10 cellular contexts compared by ENCODE assay signal in the genomic region with DNA sequence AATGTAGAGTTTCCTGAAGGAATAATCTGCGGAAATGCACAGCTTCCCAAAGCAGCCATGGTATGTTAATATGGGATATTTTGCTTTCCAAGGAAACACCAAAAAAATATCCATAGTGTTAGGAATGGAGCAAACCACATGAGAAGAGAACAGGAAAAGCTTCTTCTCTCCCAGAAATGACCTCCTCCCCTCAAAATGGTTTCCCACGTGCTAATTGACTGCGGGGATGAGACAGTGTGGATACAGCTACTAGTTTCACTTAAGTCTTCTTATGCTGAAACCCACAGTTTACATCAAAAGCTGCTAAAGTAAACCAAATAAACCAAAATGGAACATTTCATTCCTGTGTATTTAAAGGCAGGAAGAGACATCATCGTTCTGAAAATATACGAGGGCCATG.
DNase-seq lines count a peak whose midpoint lies in the region; ATAC-seq and TF ChIP-seq lines count a peak whose summit lies in the region.
"Had no signal": no experiment of that assay in that cellular context is flagged by ENCODE, and none has a peak within 500 bp of the region (broad histone marks: within the 10 kb centered on the region; RNA-seq: fewer than 3 reads in every experiment).

No MANE protein-coding gene starts in this region.

- H4K91ac ChIP-seq in IMR-90 (ENCODE audit: insufficient read depth, low read depth, low read length) (no peak overlapping the region), mesenchymal stem cell (ENCODE audit: low read length) (no peak overlapping the region), H9 (ENCODE audit: insufficient read length, low read depth, low read length) (no peak overlapping the region)

- H3K9me3 Mint-ChIP-seq in H9 (no peaks in the 10 kb centered on the region), GM23338 (no peaks in the 10 kb centered on the region; the same call in 2 of the 3 replicates)

- no peak overlapping the region for H2AK9ac ChIP-seq in IMR-90 (replicated peaks; ENCODE audit: low read depth, low read length, poor library complexity)

- peaks cover 16% of the 10 kb centered on the region; the same call in 1 of the 2 replicates for H4K20me1 ChIP-seq in IMR-90 (ENCODE audit: insufficient read depth, low read length)
- no peaks in the 10 kb centered on the region for H4K20me1 ChIP-seq in H9 (ENCODE audit: control insufficient read depth, insufficient read depth, insufficient read length)
- H4K20me1 ChIP-seq in GM23338 (replicated peaks; ENCODE audit: insufficient read depth) = peaks cover 11% of the 10 kb centered on the region; the same call in 1 of the 2 replicates

- TF ChIP-seq CTCF in AG04450 (IDR thresholded peaks at IDR 0.05; ENCODE audit: low read depth, low read length) (no peak), IMR-90 (conservative IDR thresholded peaks at IDR 0.05; ENCODE audit: low read depth, low read length) (no peak), H9 (conservative IDR thresholded peaks at IDR 0.05) (no peak), GM23338 (conservative IDR thresholded peaks at IDR 0.05; ENCODE audit: low read depth in 2 of 2) (no peak)

- no peak overlapping the region for H3K4me3 Mint-ChIP-seq in H9
- H3K4me3 Mint-ChIP-seq in GM23338 = no peak overlapping the region

- H3K4me3 ChIP-seq in AG04450 (ENCODE audit: low read depth, low read length) = no peak overlapping the region
- no peak overlapping the region for H3K4me3 ChIP-seq in IMR-90 (ENCODE audit: insufficient read depth, low read depth, low read length)
- H3K4me3 ChIP-seq in mesenchymal stem cell (ENCODE audit: insufficient read depth in 1 of 2, low read depth in 1 of 2, low read length in 2 of 2) = no peak overlapping the region
- H3K4me3 ChIP-seq in GM23338 = no peak overlapping the region

- H2AK5ac ChIP-seq in IMR-90 (ENCODE audit: low read depth, low read length) = no peak overlapping the region
- H2AK5ac ChIP-seq in mesenchymal stem cell (ENCODE audit: low read length, severe bottlenecking) = no peak overlapping the region
- H2AK5ac ChIP-seq in H9 (ENCODE audit: insufficient read length, low read length) = no peak overlapping the region

- H3K36me3 Mint-ChIP-seq in H9 (ENCODE audit: insufficient read depth in 1 of 3, low read depth in 3 of 3) (no peaks in the 10 kb centered on the region), GM23338 (ENCODE audit: low read depth) (no peaks in the 10 kb centered on the region)

- H2BK5ac ChIP-seq in IMR-90 (ENCODE audit: low read depth, low read length, poor library complexity, severe bottlenecking) = no peak overlapping the region
- no peak overlapping the region for H2BK5ac ChIP-seq in mesenchymal stem cell (ENCODE audit: low read depth, low read length, poor library complexity, severe bottlenecking)
- H2BK5ac ChIP-seq in H9 (ENCODE audit: insufficient read length, low read length) = no peak overlapping the region

- TF ChIP-seq POLR2A in IMR-90 (IDR thresholded peaks at IDR 0.05; ENCODE audit: low read depth, low read length) = no peak

- H3K79me1 ChIP-seq in IMR-90 (ENCODE audit: low read depth in 1 of 2, low read length in 2 of 2) (peaks cover 20 to 47% of the 10 kb centered on the region in 2 experiments), mesenchymal stem cell (replicated peaks; ENCODE audit: low read length, poor library complexity, severe bottlenecking) (peaks cover 21% of the 10 kb centered on the region), H9 (ENCODE audit: insufficient read depth, low read depth, low read length, poor library complexity, severe bottlenecking) (no peaks in the 10 kb centered on the region)

- no peak overlapping the region for H2AFZ ChIP-seq in IMR-90 (replicated peaks; ENCODE audit: low read length, poor library complexity)
- H2AFZ ChIP-seq in mesenchymal stem cell (ENCODE audit: low read depth, low read length) = no peak overlapping the region
- no peak overlapping the region for H2AFZ ChIP-seq in H9 (ENCODE audit: low read length)
- no peak overlapping the region for H2AFZ ChIP-seq in GM23338

- H3K14ac ChIP-seq in IMR-90 (replicated peaks; ENCODE audit: low read depth, low read length) = no peak overlapping the region
- no peak overlapping the region for H3K14ac ChIP-seq in mesenchymal stem cell (ENCODE audit: low read length in 2 of 2)
- no peak overlapping the region for H3K14ac ChIP-seq in H9 (ENCODE audit: insufficient read depth, low read length)

- no peak overlapping the region for H2BK20ac ChIP-seq in IMR-90 (ENCODE audit: low read depth, low read length)
- H2BK20ac ChIP-seq in H9 (ENCODE audit: low read depth, low read length, poor library complexity, severe bottlenecking) = no peak overlapping the region

- no peak overlapping the region for H3K9ac ChIP-seq in IMR-90 (ENCODE audit: low read depth, low read length)
- peak overlapping the region; percentile 45 for H3K9ac ChIP-seq in mesenchymal stem cell (ENCODE audit: low read length)
- H3K9ac ChIP-seq in H9 (ENCODE audit: extremely low read depth, insufficient read length, low read length) = no peak overlapping the region

- in situ Hi-C loops in IMR-90 (cut with MboI; ENCODE audit: low sequenced_read_pairs) = no loop called here

- H3K56ac ChIP-seq in IMR-90 (ENCODE audit: extremely low read depth, insufficient read depth, low read length) (no peak overlapping the region; the same call in 1 of the 2 replicates), H9 (ENCODE audit: insufficient read length, low read depth, low read length) (no peak overlapping the region)

- H3K36me3 ChIP-seq in IMR-90 (ENCODE audit: control insufficient read depth, insufficient read depth, low read length) (no peaks in the 10 kb centered on the region), mesenchymal stem cell (ENCODE audit: control insufficient read depth in 1 of 2, insufficient read depth in 2 of 2, low read depth in 1 of 2, low read length in 2 of 2) (peaks cover 4 to 8% of the 10 kb centered on the region in 2 experiments), GM23338 (ENCODE audit: insufficient read depth) (no peaks in the 10 kb centered on the region)

- peaks cover 29 to 35% of the 10 kb centered on the region in 2 experiments for H3K4me1 Mint-ChIP-seq in H9
- H3K4me1 Mint-ChIP-seq in GM23338 = peaks cover 39% of the 10 kb centered on the region

- no peaks in the 10 kb centered on the region for H3F3A ChIP-seq in GM23338 (replicated peaks; ENCODE audit: low read depth)

- H3K18ac ChIP-seq in IMR-90 (ENCODE audit: low read depth, low read length) = 0 out of 2 replicates have a peak overlapping the region, but pooled peaks have one; percentile 33
- H3K18ac ChIP-seq in mesenchymal stem cell (ENCODE audit: low read depth in 1 of 2, low read length in 2 of 2) = peak overlapping the region in 1 of 2 experiments; percentile 16
- H3K18ac ChIP-seq in H9 (ENCODE audit: insufficient read length, low read depth, low read length) = no peak overlapping the region

- H3K27me3 Mint-ChIP-seq in H9 (ENCODE audit: low read depth) (no peaks in the 10 kb centered on the region), GM23338 (ENCODE audit: insufficient read depth, low read depth, poor library complexity) (peaks cover 11% of the 10 kb centered on the region)

- H2BK15ac ChIP-seq in IMR-90 (ENCODE audit: low read depth, low read length) (no peak overlapping the region), mesenchymal stem cell (ENCODE audit: low read depth, poor library complexity, severe bottlenecking) (no peak overlapping the region), H9 (ENCODE audit: low read depth, low read length) (no peak overlapping the region)

- H3K27ac Mint-ChIP-seq in H9 (no peak overlapping the region), GM23338 (no peak overlapping the region)

- H2BK120ac ChIP-seq in IMR-90 (ENCODE audit: low read depth, low read length) (no peak overlapping the region), mesenchymal stem cell (ENCODE audit: low read depth, low read length) (no peak overlapping the region), H9 (ENCODE audit: low read depth, low read length, poor library complexity, severe bottlenecking) (no peak overlapping the region)

- H2BK12ac ChIP-seq in mesenchymal stem cell (ENCODE audit: low read length in 2 of 2) = no peak overlapping the region
- H2BK12ac ChIP-seq in H9 (ENCODE audit: insufficient read length, low read depth, low read length) = no peak overlapping the region

- DNase-seq in AG04450 (ENCODE audit: low read depth, low spot score) (peak; percentile 55), IMR-90 (peak; percentile 90), caudate nucleus (lab: John Stamatoyannopoulos, UW) (no peak), mesenchymal stem cell (peak; percentile 94), NCI-H524 (lab: John Stamatoyannopoulos, UW) (no peak), H9 (no peak), activated gamma-delta T cell (lab: John Stamatoyannopoulos, UW) (no peak), GM23338 (ENCODE audit: low spot score) (no peak)
- DNase-seq: NCI-H1417 treated with DMSO at 0.1 percent for 48 hours had no signal

- CTCF ChIA-PET in AG04450 (lab: Charles Lee) = interaction anchor here (0.7 to 1.6 kb wide), 2 partner anchors 21 to 240 kb away, joined by 3 to 6 read pairs; no protein-coding TSS in a partner anchor
- CTCF ChIA-PET in IMR-90 (lab: Yijun Ruan, JAX) = no interaction called here

- no peak overlapping the region for H3K4ac ChIP-seq in IMR-90 (ENCODE audit: low read depth, low read length)
- H3K4ac ChIP-seq in mesenchymal stem cell (ENCODE audit: low read depth in 1 of 2, low read length in 2 of 2) = no peak overlapping the region
- H3K4ac ChIP-seq in H9 (ENCODE audit: low read depth, low read length) = no peak overlapping the region

- no peaks in the 10 kb centered on the region for H3K9me2 ChIP-seq in GM23338 (ENCODE audit: insufficient read depth)

- no TSS peak for BruUV-seq in IMR-90 (replicated peaks; lab: Mats Ljungman, UMichigan)

- no peak overlapping the region for H3T11ph ChIP-seq in H9 (ENCODE audit: low read length)

- TF ChIP-seq RAD21 in IMR-90 (IDR thresholded peaks at IDR 0.05; ENCODE audit: low read length) = no peak

- dilution Hi-C loops in IMR-90 (cut with HindIII; ENCODE audit: low sequenced_read_pairs, unreplicated experiment) = no loop called here

- H3K23ac ChIP-seq in IMR-90 (ENCODE audit: low read depth, low read length) = no peak overlapping the region
- no peak overlapping the region for H3K23ac ChIP-seq in mesenchymal stem cell (ENCODE audit: low read length in 2 of 2)
- H3K23ac ChIP-seq in H9 (ENCODE audit: insufficient read length, low read depth, low read length) = no peak overlapping the region

- H3K4me2 ChIP-seq in IMR-90 (ENCODE audit: low read depth, low read length) = peak overlapping the region; percentile 72
- no peak overlapping the region for H3K4me2 ChIP-seq in mesenchymal stem cell (ENCODE audit: low read length, poor library complexity, severe bottlenecking)
- no peak overlapping the region for H3K4me2 ChIP-seq in H9 (ENCODE audit: insufficient read depth, insufficient read length, low read length)
- no peak overlapping the region for H3K4me2 ChIP-seq in GM23338

- peak overlapping the region; percentile 48 for H3K27ac ChIP-seq in AG04450 (ENCODE audit: low read depth, low read length)
- H3K27ac ChIP-seq in IMR-90 (ENCODE audit: insufficient read depth, low read length) = no peak overlapping the region
- H3K27ac ChIP-seq in caudate nucleus (ENCODE audit: low read depth, low read length) = peak overlapping the region; percentile 11
- H3K27ac ChIP-seq in mesenchymal stem cell (ENCODE audit: low read length, poor library complexity, severe bottlenecking) = no peak overlapping the region
- H3K27ac ChIP-seq in H9 (ENCODE audit: insufficient read length, low read depth, low read length) = no peak overlapping the region
- no peak overlapping the region for H3K27ac ChIP-seq in GM23338 (ENCODE audit: low read depth)
- H3K27ac ChIP-seq: C4-2B had no signal

- H3K23me2 ChIP-seq in H9 (ENCODE audit: insufficient read length, low read depth, low read length, poor library complexity, severe bottlenecking) = no peaks in the 10 kb centered on the region

- H3K9me3 ChIP-seq in AG04450 (ENCODE audit: control insufficient read depth, insufficient read depth, low read length) (no peaks in the 10 kb centered on the region), IMR-90 (ENCODE audit: control insufficient read depth, insufficient read depth, low read length) (no peaks in the 10 kb centered on the region), mesenchymal stem cell (ENCODE audit: control insufficient read depth, low read length) (no peaks in the 10 kb centered on the region), H9 (ENCODE audit: control insufficient read depth, low read depth, low read length) (no peaks in the 10 kb centered on the region)

- H3K4me1 ChIP-seq in IMR-90 (ENCODE audit: control insufficient read depth, insufficient read depth, low read length) (peaks cover 36% of the 10 kb centered on the region), mesenchymal stem cell (ENCODE audit: control insufficient read depth, insufficient read depth, low read depth, low read length) (peaks cover 27% of the 10 kb centered on the region), H9 (ENCODE audit: insufficient read depth, low read length) (peaks cover 4% of the 10 kb centered on the region; the same call in 1 of the 2 replicates), GM23338 (ENCODE audit: insufficient read depth) (peaks cover 20% of the 10 kb centered on the region; the same call in 1 of the 2 replicates)

- no CpG with 5 or more reads among the region's 5 CpGs for WGBS in IMR-90 (ENCODE audit: extremely low coverage in 2 of 2, insufficient read length in 1 of 2), 2 experiments
- 30% methylated on average over 3 of the region's 5 CpGs for WGBS in mesenchymal stem cell
- no CpG with 5 or more reads among the region's 5 CpGs for WGBS in H9 (ENCODE audit: extremely low coverage, insufficient read length, low lambda C conversion rate)

- no peak overlapping the region for H4K5ac ChIP-seq in IMR-90 (ENCODE audit: low read depth, low read length)
- no peak overlapping the region for H4K5ac ChIP-seq in H9 (ENCODE audit: insufficient read length, low read depth, low read length)

- ATAC-seq in IMR-90 (ENCODE audit: low read depth) (peak; percentile 77), GM23338 (no peak)

- H4K8ac ChIP-seq in IMR-90 (ENCODE audit: low read depth in 2 of 2, low read length in 2 of 2) = no peak overlapping the region
- H4K8ac ChIP-seq in mesenchymal stem cell (ENCODE audit: low read length) = no peak overlapping the region
- H4K8ac ChIP-seq in H9 (replicated peaks; ENCODE audit: insufficient read length, low read depth, low read length) = no peak overlapping the region

- no peaks in the 10 kb centered on the region for H3K27me3 ChIP-seq in AG04450 (ENCODE audit: control insufficient read depth, insufficient read depth, low read length)
- no peaks in the 10 kb centered on the region for H3K27me3 ChIP-seq in IMR-90 (ENCODE audit: control insufficient read depth, insufficient read depth, low read length)
- no peaks in the 10 kb centered on the region for H3K27me3 ChIP-seq in mesenchymal stem cell (ENCODE audit: control insufficient read depth in 1 of 2, insufficient read depth in 1 of 2, low read length in 2 of 2)
- no peaks in the 10 kb centered on the region for H3K27me3 ChIP-seq in H9 (ENCODE audit: insufficient read depth, low read length)
- H3K27me3 ChIP-seq in GM23338 (ENCODE audit: insufficient read depth) = no peaks in the 10 kb centered on the region

- H3K79me2 ChIP-seq in H9 (ENCODE audit: insufficient read depth, low read length) = no peaks in the 10 kb centered on the region
- peaks cover 17% of the 10 kb centered on the region for H3K79me2 ChIP-seq in GM23338 (replicated peaks; ENCODE audit: insufficient read depth)

- POLR2A ChIA-PET in AG04450 (lab: Yijun Ruan, JAX) (interaction anchor here (0.5 to 1.0 kb wide), 2 partner anchors 15 to 68 kb away, joined by 3 to 4 read pairs; no protein-coding TSS in a partner anchor), IMR-90 (lab: Charles Lee; ENCODE audit: unreplicated experiment) (no interaction called here)

- intact Hi-C loops in IMR-90 (cut with micrococcal nuclease) = loop anchor here (5.0 to 10.0 kb wide), 2 partner anchors 68 to 79 kb away; partner anchors contain the start of gene FYN

- peaks cover 31% of the 10 kb centered on the region for H3K9me1 ChIP-seq in IMR-90 (ENCODE audit: insufficient read depth, low read length)

Comparison
In these comparisons a context has a peak if more than half of its experiments do, and no peak if none do; other contexts are left out.
1. DNase-seq: peak in AG04450 (single experiment), IMR-90 (single experiment) and mesenchymal stem cell (single experiment); none in caudate nucleus (0 of 61), NCI-H524 (0 of 2), H9 (single experiment), activated gamma-delta T cell (single experiment) and GM23338 (single experiment).
2. H3K27ac ChIP-seq: peak in AG04450 (single experiment) and caudate nucleus (single experiment); none in IMR-90 (single experiment), mesenchymal stem cell (single experiment), H9 (single experiment) and GM23338 (single experiment).